3 cellular contexts compared by ENCODE assay signal in genomic region chr17:41909088-41909487, GRCh38.
TF ChIP-seq lines count a peak whose summit lies in the region.

No MANE protein-coding gene starts in this region.

TF ChIP-seq in SK-N-SH, 30 proteins besides CTCF, POLR2A, EP300 and RAD21 (continued from another document):
- TF ChIP-seq USF2 (IDR thresholded peaks at IDR 0.05; ENCODE audit: borderline replicate concordance, low read depth, low read length) = no peak
- TF ChIP-seq GATA2 (CRISPR knock-in tag; IDR thresholded peaks at IDR 0.05) = no peak
- TF ChIP-seq ZBTB33 (IDR thresholded peaks at IDR 0.05; ENCODE audit: borderline replicate concordance, low read depth) = no peak
- TF ChIP-seq RCOR1 (IDR thresholded peaks at IDR 0.05; ENCODE audit: low read length) = no peak
- no peak for TF ChIP-seq POLR2AphosphoS5 (IDR thresholded peaks at IDR 0.05; ENCODE audit: low read depth, low read length)
- TF ChIP-seq FOXJ3 (CRISPR knock-in tag; IDR thresholded peaks at IDR 0.05) = no peak
- no peak for TF ChIP-seq RXRA (IDR thresholded peaks at IDR 0.05; ENCODE audit: borderline replicate concordance, low read depth)
- no peak for TF ChIP-seq ELF1 (IDR thresholded peaks at IDR 0.05)
- TF ChIP-seq RFX5 (IDR thresholded peaks at IDR 0.05; ENCODE audit: low read length) = no peak
- no peak for TF ChIP-seq USF1 (IDR thresholded peaks at IDR 0.05; ENCODE audit: borderline replicate concordance, low read depth)
- no peak for TF ChIP-seq MXI1 (IDR thresholded peaks at IDR 0.05; ENCODE audit: low read depth, low read length)
- TF ChIP-seq YY1 (IDR thresholded peaks at IDR 0.05; ENCODE audit: low read depth) = no peak

TF ChIP-seq in SK-N-SH treated with all-trans-retinoic acid at 6 μM for 48 hours, 23 proteins besides CTCF, POLR2A, EP300 and RAD21 (continued from another document):
- TF ChIP-seq ZNF565 (CRISPR knock-in tag; conservative IDR thresholded peaks at IDR 0.05; ENCODE audit: low read depth) (no peak), PATZ1 (CRISPR knock-in tag; IDR thresholded peaks at IDR 0.05; ENCODE audit: borderline replicate concordance) (no peak), ARNTL (CRISPR knock-in tag; IDR thresholded peaks at IDR 0.05; ENCODE audit: borderline replicate concordance, low read depth) (no peak), GLIS3 (CRISPR knock-in tag; IDR thresholded peaks at IDR 0.05) (no peak), TCF4 (CRISPR knock-in tag; IDR thresholded peaks at IDR 0.05; ENCODE audit: borderline replicate concordance) (no peak), ZFP3 (CRISPR knock-in tag; IDR thresholded peaks at IDR 0.05) (no peak), ZNF70 (CRISPR knock-in tag; IDR thresholded peaks at IDR 0.05) (no peak), ZC3H10 (CRISPR knock-in tag; IDR thresholded peaks at IDR 0.05) (no peak), BACH2 (CRISPR knock-in tag; IDR thresholded peaks at IDR 0.05; ENCODE audit: borderline replicate concordance) (no peak), CSRNP3 (CRISPR knock-in tag; IDR thresholded peaks at IDR 0.05) (no peak), ZNF8 (CRISPR knock-in tag; IDR thresholded peaks at IDR 0.05) (no peak), POU6F1 (CRISPR knock-in tag; IDR thresholded peaks at IDR 0.05; ENCODE audit: borderline replicate concordance, low read depth) (no peak), OSR1 (CRISPR knock-in tag; IDR thresholded peaks at IDR 0.05) (no peak), TOX (CRISPR knock-in tag; IDR thresholded peaks at IDR 0.05; ENCODE audit: borderline replicate concordance) (no peak), SNAI2 (CRISPR knock-in tag; IDR thresholded peaks at IDR 0.05) (no peak)
TF ChIP-seq in SK-N-SH treated with all-trans-retinoic acid at 6 μM for 48 hours: peak in this region for 0.

TF ChIP-seq in WTC11, 78 proteins besides CTCF, POLR2A, EP300 and RAD21:
- TF ChIP-seq USF1 (CRISPR knock-in tag; IDR thresholded peaks at IDR 0.05) = no peak
- TF ChIP-seq ZNF121 (CRISPR knock-in tag; IDR thresholded peaks at IDR 0.05) = no peak
- TF ChIP-seq MYBL2 (CRISPR knock-in tag; IDR thresholded peaks at IDR 0.05) = no peak
- no peak for TF ChIP-seq MAX (CRISPR knock-in tag; IDR thresholded peaks at IDR 0.05)
- no peak for TF ChIP-seq PREB (CRISPR knock-in tag; IDR thresholded peaks at IDR 0.05; ENCODE audit: borderline replicate concordance)
- TF ChIP-seq SOX15 (CRISPR knock-in tag; IDR thresholded peaks at IDR 0.05) = no peak
- no peak for TF ChIP-seq ERG (CRISPR knock-in tag; IDR thresholded peaks at IDR 0.05)
- TF ChIP-seq CREB1 (CRISPR knock-in tag; IDR thresholded peaks at IDR 0.05) = no peak
- TF ChIP-seq ZNF138 (CRISPR knock-in tag; conservative IDR thresholded peaks at IDR 0.05) = no peak
- TF ChIP-seq CREM (CRISPR knock-in tag; IDR thresholded peaks at IDR 0.05) = no peak
- no peak for TF ChIP-seq SMAD3 (CRISPR knock-in tag; IDR thresholded peaks at IDR 0.05; ENCODE audit: borderline replicate concordance)
- TF ChIP-seq ZBTB43 (CRISPR knock-in tag; IDR thresholded peaks at IDR 0.05) = no peak
- TF ChIP-seq ATF1 (CRISPR knock-in tag; IDR thresholded peaks at IDR 0.05) = no peak
- no peak for TF ChIP-seq FOXP4 (CRISPR knock-in tag; IDR thresholded peaks at IDR 0.05)
- TF ChIP-seq IRF2 (CRISPR knock-in tag; IDR thresholded peaks at IDR 0.05; ENCODE audit: borderline replicate concordance, low read depth) = no peak
- no peak for TF ChIP-seq TEAD1 (CRISPR knock-in tag; IDR thresholded peaks at IDR 0.05)
- TF ChIP-seq ELF4 (CRISPR knock-in tag; IDR thresholded peaks at IDR 0.05; ENCODE audit: low read depth) = no peak
- no peak for TF ChIP-seq TCF7 (CRISPR knock-in tag; IDR thresholded peaks at IDR 0.05; ENCODE audit: low read depth)
- no peak for TF ChIP-seq NFE2L1 (CRISPR knock-in tag; IDR thresholded peaks at IDR 0.05)
- no peak for TF ChIP-seq ATF3 (CRISPR knock-in tag; conservative IDR thresholded peaks at IDR 0.05)
TF ChIP-seq in WTC11: peak in this region for 0.
